In the genomic region with DNA sequence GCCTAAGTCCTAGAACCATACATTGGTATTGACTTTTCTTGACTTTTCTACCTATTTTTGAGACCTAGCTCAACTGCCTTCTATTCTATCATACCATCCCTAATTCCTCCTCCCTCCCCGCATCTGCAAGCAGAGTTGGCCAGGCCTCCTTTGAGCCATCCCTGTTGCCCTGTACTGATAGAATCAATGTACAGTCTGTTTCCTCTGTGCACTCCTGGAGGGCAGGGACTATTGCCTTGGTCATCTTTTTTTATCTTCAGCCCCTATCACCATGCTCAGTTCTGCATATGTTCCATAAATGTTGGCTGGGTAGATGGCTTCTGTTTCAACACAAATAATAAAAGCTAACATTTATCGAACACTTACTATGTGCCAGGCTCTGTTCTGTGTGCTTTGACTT, we compare ENCODE assay signal across 1 cellular context.
TF ChIP-seq lines count a peak whose summit lies in the region.

No MANE protein-coding gene starts in this region.

TF ChIP-seq in SK-N-SH treated with all-trans-retinoic acid at 6 μM for 48 hours, 23 proteins besides CTCF, POLR2A, EP300 and RAD21 (continued from another document):
- no peak for TF ChIP-seq TSHZ2 (CRISPR knock-in tag; IDR thresholded peaks at IDR 0.05)
- TF ChIP-seq CSDC2 (CRISPR knock-in tag; IDR thresholded peaks at IDR 0.05), result no peak
- no peak for TF ChIP-seq SNAI2 (CRISPR knock-in tag; IDR thresholded peaks at IDR 0.05)
- no peak for TF ChIP-seq POU6F1 (CRISPR knock-in tag; IDR thresholded peaks at IDR 0.05; ENCODE audit: borderline replicate concordance, low read depth)
- TF ChIP-seq, protein P1, sequence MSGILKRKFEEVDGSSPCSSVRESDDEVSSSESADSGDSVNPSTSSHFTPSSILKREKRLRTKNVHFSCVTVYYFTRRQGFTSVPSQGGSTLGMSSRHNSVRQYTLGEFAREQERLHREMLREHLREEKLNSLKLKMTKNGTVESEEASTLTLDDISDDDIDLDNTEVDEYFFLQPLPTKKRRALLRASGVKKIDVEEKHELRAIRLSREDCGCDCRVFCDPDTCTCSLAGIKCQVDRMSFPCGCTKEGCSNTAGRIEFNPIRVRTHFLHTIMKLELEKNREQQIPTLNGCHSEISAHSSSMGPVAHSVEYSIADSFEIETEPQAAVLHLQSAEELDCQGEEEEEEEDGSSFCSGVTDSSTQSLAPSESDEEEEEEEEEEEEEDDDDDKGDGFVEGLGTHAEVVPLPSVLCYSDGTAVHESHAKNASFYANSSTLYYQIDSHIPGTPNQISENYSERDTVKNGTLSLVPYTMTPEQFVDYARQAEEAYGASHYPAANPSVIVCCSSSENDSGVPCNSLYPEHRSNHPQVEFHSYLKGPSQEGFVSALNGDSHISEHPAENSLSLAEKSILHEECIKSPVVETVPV (CRISPR knock-in tag; IDR thresholded peaks at IDR 0.05), result no peak
- TF ChIP-seq ZNF565 (CRISPR knock-in tag; conservative IDR thresholded peaks at IDR 0.05; ENCODE audit: low read depth), result no peak
- TF ChIP-seq ZC3H10 (CRISPR knock-in tag; IDR thresholded peaks at IDR 0.05), result no peak
- no peak for TF ChIP-seq OSR1 (CRISPR knock-in tag; IDR thresholded peaks at IDR 0.05)
- TF ChIP-seq, protein P2, sequence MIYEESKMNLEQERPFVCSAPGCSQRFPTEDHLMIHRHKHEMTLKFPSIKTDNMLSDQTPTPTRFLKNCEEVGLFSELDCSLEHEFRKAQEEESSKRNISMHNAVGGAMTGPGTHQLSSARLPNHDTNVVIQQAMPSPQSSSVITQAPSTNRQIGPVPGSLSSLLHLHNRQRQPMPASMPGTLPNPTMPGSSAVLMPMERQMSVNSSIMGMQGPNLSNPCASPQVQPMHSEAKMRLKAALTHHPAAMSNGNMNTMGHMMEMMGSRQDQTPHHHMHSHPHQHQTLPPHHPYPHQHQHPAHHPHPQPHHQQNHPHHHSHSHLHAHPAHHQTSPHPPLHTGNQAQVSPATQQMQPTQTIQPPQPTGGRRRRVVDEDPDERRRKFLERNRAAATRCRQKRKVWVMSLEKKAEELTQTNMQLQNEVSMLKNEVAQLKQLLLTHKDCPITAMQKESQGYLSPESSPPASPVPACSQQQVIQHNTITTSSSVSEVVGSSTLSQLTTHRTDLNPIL (CRISPR knock-in tag; IDR thresholded peaks at IDR 0.05; ENCODE audit: low read depth), result no peak
- TF ChIP-seq, protein P3, sequence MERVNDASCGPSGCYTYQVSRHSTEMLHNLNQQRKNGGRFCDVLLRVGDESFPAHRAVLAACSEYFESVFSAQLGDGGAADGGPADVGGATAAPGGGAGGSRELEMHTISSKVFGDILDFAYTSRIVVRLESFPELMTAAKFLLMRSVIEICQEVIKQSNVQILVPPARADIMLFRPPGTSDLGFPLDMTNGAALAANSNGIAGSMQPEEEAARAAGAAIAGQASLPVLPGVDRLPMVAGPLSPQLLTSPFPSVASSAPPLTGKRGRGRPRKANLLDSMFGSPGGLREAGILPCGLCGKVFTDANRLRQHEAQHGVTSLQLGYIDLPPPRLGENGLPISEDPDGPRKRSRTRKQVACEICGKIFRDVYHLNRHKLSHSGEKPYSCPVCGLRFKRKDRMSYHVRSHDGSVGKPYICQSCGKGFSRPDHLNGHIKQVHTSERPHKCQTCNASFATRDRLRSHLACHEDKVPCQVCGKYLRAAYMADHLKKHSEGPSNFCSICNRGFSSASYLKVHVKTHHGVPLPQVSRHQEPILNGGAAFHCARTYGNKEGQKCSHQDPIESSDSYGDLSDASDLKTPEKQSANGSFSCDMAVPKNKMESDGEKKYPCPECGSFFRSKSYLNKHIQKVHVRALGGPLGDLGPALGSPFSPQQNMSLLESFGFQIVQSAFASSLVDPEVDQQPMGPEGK (CRISPR knock-in tag; IDR thresholded peaks at IDR 0.05; ENCODE audit: borderline replicate concordance), result no peak
- no peak for TF ChIP-seq ZNF8 (CRISPR knock-in tag; IDR thresholded peaks at IDR 0.05)
- no peak for TF ChIP-seq ESRRG (CRISPR knock-in tag; IDR thresholded peaks at IDR 0.05)
- no peak for TF ChIP-seq GLIS3 (CRISPR knock-in tag; IDR thresholded peaks at IDR 0.05)
- no peak for TF ChIP-seq TCF4 (CRISPR knock-in tag; IDR thresholded peaks at IDR 0.05; ENCODE audit: borderline replicate concordance)
- TF ChIP-seq ZNF70 (CRISPR knock-in tag; IDR thresholded peaks at IDR 0.05), result no peak
- TF ChIP-seq TOX (CRISPR knock-in tag; IDR thresholded peaks at IDR 0.05; ENCODE audit: borderline replicate concordance), result no peak
- no peak for TF ChIP-seq ARNTL (CRISPR knock-in tag; IDR thresholded peaks at IDR 0.05; ENCODE audit: borderline replicate concordance, low read depth)
- no peak for TF ChIP-seq ZFP3 (CRISPR knock-in tag; IDR thresholded peaks at IDR 0.05)
- TF ChIP-seq PPARA (CRISPR knock-in tag; IDR thresholded peaks at IDR 0.05; ENCODE audit: borderline replicate concordance), result no peak
